20 cellular contexts compared by ENCODE assay signal in the genomic region with DNA sequence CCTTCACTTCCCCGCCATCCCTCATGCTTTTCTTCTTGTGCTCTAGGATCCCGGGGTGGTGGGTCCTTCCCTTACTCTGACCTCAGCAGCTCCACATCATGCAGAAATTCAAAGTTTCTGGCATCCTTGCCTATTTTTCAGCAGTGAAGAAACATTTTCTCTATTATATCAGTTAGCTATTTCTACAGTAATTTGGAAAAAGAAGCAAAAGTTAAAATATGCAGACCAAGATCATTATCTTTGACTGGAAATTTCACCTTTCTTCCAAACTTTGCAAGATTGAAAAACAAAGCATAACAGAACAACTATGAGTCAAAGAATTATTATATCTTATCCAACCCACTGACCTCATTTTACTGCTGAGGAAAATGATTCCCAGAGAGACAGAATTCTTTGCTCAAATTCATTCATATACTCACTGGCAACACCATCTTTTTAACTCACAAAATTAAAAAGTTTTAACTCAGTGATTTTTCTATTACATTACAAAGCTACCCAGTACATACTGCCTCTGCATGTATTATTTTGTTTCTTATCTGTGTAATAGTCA.
"Had no signal": no experiment of that assay in that cellular context is flagged by ENCODE, and none has a peak within 500 bp of the region (broad histone marks: within the 10 kb centered on the region; RNA-seq: fewer than 3 reads in every experiment).

No MANE protein-coding gene starts in this region.

- H3K4me1 ChIP-seq: breast epithelium, left lung, transverse colon had no signal

- H3K36me3 ChIP-seq: adrenal gland, breast epithelium, left lung, transverse colon, uterus, WERI-Rb-1 had no signal

- H3K27me3 ChIP-seq: adrenal gland, breast epithelium, left lung, transverse colon, uterus had no signal

- H3K9me3 ChIP-seq: adrenal gland, breast epithelium, left lung, transverse colon, uterus had no signal

- H3K4me3 ChIP-seq: adrenal gland, breast epithelium, left lung, transverse colon, uterus had no signal

- ATAC-seq: left lung had no signal

- H3K27ac ChIP-seq: left lung, transverse colon, WERI-Rb-1 had no signal

- DNase-seq: activated CD4-positive, alpha-beta T cell treated with anti-CD3 and anti-CD28 coated beads, Interleukin-2, amount 50 U/mL, for 4 hours; activated gamma-delta T cell; adrenal gland; dermis blood vessel endothelial cell; effector memory CD4-positive, alpha-beta T cell; kidney; left lung; mammary epithelial cell; midbrain; nucleus accumbens; posterior cingulate gyrus; retina; stimulated activated naive CD8-positive, alpha-beta T cell treated with anti-CD3 and anti-CD28 coated beads, Interleukin-15, Interleukin-2, amounts not matched to agents 100 U/mL and 50 U/mL, for 24 hours; substantia nigra; SW 1271; T-helper 2 cell; transverse colon; uterus; WERI-Rb-1 had no signal
